10 cellular contexts compared by ENCODE assay signal in the genomic region with DNA sequence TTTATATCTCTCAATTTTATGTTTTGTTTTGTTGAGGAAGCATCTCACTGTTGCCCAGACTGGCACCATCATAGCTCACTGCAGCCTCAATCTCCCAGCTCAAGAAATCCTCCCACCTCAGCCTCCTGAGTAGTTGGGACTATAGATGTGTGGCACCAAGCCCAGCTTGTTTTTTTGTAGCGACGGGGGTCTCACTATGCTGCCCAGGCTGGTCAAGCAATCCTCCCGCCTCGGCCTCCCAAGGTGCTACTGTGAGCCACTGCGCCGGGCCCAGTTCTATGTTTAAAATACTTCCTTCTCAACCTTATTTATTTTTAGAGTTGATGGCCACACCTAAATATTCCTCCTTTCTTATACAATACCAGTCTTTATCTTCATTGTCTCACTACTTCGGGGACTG. TPM values are rescaled to one million over a fixed set of nuclear protein-coding genes. Genes with fewer than 3 reads are reported as not detected.
A peak's percentile ranks its signal among the peaks of the same experiment; 100 is the strongest.
DNase-seq lines count a peak whose midpoint lies in the region; ATAC-seq, FAIRE-seq and TF ChIP-seq lines count a peak whose summit lies in the region.
"Had no signal": no experiment of that assay in that cellular context is flagged by ENCODE, and none has a peak within 500 bp of the region (broad histone marks: within the 10 kb centered on the region; RNA-seq: fewer than 3 reads in every experiment).

No MANE protein-coding gene starts in this region.

- BruUV-seq in HCT116 (replicated peaks; lab: Mats Ljungman, UMichigan): no TSS peak

- H4K20me1 ChIP-seq in HCT116 (ENCODE audit: insufficient read depth): no peaks in the 10 kb centered on the region

- TF ChIP-seq POLR2A in A549 (IDR thresholded peaks at IDR 0.05; ENCODE audit: low read length): no peak
- TF ChIP-seq POLR2A in HCT116 (IDR thresholded peaks at IDR 0.05; ENCODE audit: borderline replicate concordance, extremely low read depth, insufficient read depth, insufficient read length): no peak
- no peak for TF ChIP-seq POLR2A in GM12891 (IDR thresholded peaks at IDR 0.05; ENCODE audit: low read depth, low read length)

- H3K4me3 ChIP-seq in A549: peak overlapping the region; percentile 79; the same call in 2 of the 3 replicates
- no peak overlapping the region for H3K4me3 ChIP-seq in HCT116 (replicated peaks in 1 of 2; ENCODE audit: low read depth in 1 of 2, low read length in 2 of 2)
- no peak overlapping the region for H3K4me3 ChIP-seq in heart right ventricle

- intact Hi-C loops in HCT116 (cut with micrococcal nuclease): no loop called here
- intact Hi-C loops in activated T-helper 2 cell treated with anti-CD3 and anti-CD28 coated beads, Interferon-gamma antibody, Interleukin-2, Interleukin-4, amounts not matched to agents 10 μg/mL and 5 μg/mL and 100 μg/mL, durations not matched to agents 14 hours and 24 hours and 36 hours (cut with micrococcal nuclease): no loop called here
- intact Hi-C loops in heart right ventricle (cut with DNase I): no loop called here

- H3K9me3 ChIP-seq in A549 (no peaks in the 10 kb centered on the region), HCT116 (ENCODE audit: control insufficient read depth in 1 of 2, insufficient read depth in 1 of 2, low read depth in 1 of 2, low read length in 2 of 2) (no peaks in the 10 kb centered on the region), heart right ventricle (no peaks in the 10 kb centered on the region)

- H3K36me3 Mint-ChIP-seq in activated T-helper 2 cell treated with anti-CD3 and anti-CD28 coated beads, Interferon-gamma antibody, Interleukin-2, Interleukin-4, amounts not matched to agents 10 μg/mL and 5 μg/mL and 100 μg/mL, durations not matched to agents 14 hours and 24 hours and 36 hours (ENCODE audit: low read depth): peaks cover 28% of the 10 kb centered on the region

- H3K9me3 Mint-ChIP-seq in activated T-helper 2 cell treated with anti-CD3 and anti-CD28 coated beads, Interferon-gamma antibody, Interleukin-2, Interleukin-4, amounts not matched to agents 10 μg/mL and 5 μg/mL and 100 μg/mL, durations not matched to agents 14 hours and 24 hours and 36 hours: no peaks in the 10 kb centered on the region

- H3K4me1 ChIP-seq in A549 (peaks cover 36% of the 10 kb centered on the region), HCT116 (ENCODE audit: control insufficient read depth in 1 of 2, insufficient read depth in 2 of 2, low read length in 2 of 2) (peaks cover 19 to 43% of the 10 kb centered on the region in 2 experiments), heart right ventricle (peaks cover 8 to 48% (median 39%) of the 10 kb centered on the region in 9 donors)

- TF ChIP-seq CTCF in A549 (IDR thresholded peaks at IDR 0.05): no peak
- no peak for TF ChIP-seq CTCF in HCT116 (IDR thresholded peaks at IDR 0.05 in 2 of 3, conservative IDR thresholded peaks at IDR 0.05 in 1 of 3; ENCODE audit: borderline replicate concordance in 1 of 3, insufficient read depth in 1 of 3, low read depth in 2 of 3, low read length in 2 of 3)
- TF ChIP-seq CTCF in heart right ventricle (IDR thresholded peaks at IDR 0.05): no peak

- H3K27ac ChIP-seq in A549 (peak overlapping the region in 1 of 2 experiments; percentile 95; a peak in 1 of 6 replicates), HCT116 (ENCODE audit: low read depth, low read length) (no peak overlapping the region), heart right ventricle (peak overlapping the region in 5 of 10 donors; percentile 12 to 98 (median 34))

- POLR2A ChIA-PET in A549 (lab: Yijun Ruan, JAX): interaction anchor here (1.0 to 6.7 kb wide), 4 partner anchors 10 to 55 kb away, joined by 3 to 59 read pairs (median 6); a partner anchor contains a TSS
- POLR2A ChIA-PET in HCT116 (lab: Charles Lee): interaction anchor here (4.7 kb wide), 1 partner anchor 20 kb away, joined by 45 read pairs; no protein-coding TSS in a partner anchor

- H3K4me2 ChIP-seq in A549 (peak overlapping the region; percentile 85), HCT116 (ENCODE audit: low read length) (peak overlapping the region; percentile 78; the same call in 1 of the 2 replicates)

- H3K27me3 Mint-ChIP-seq in activated T-helper 2 cell treated with anti-CD3 and anti-CD28 coated beads, Interferon-gamma antibody, Interleukin-2, Interleukin-4, amounts not matched to agents 10 μg/mL and 5 μg/mL and 100 μg/mL, durations not matched to agents 14 hours and 24 hours and 36 hours (ENCODE audit: low read depth): no peaks in the 10 kb centered on the region

- no peak overlapping the region for H2AFZ ChIP-seq in HCT116 (ENCODE audit: low read depth, low read length, poor library complexity, severe bottlenecking)

- TF ChIP-seq EP300 in A549 (IDR thresholded peaks at IDR 0.05): no peak

- H3K27me3 ChIP-seq in HCT116 (ENCODE audit: insufficient read depth, low read length) (no peaks in the 10 kb centered on the region), heart right ventricle (no peaks in the 10 kb centered on the region)

- TF ChIP-seq RAD21 in A549 (conservative IDR thresholded peaks at IDR 0.05 in 1 of 2, IDR thresholded peaks at IDR 0.05 in 1 of 2) (no peak), HCT116 (IDR thresholded peaks at IDR 0.05; ENCODE audit: low read depth) (no peak)

- H3K4me3 Mint-ChIP-seq in activated T-helper 2 cell treated with anti-CD3 and anti-CD28 coated beads, Interferon-gamma antibody, Interleukin-2, Interleukin-4, amounts not matched to agents 10 μg/mL and 5 μg/mL and 100 μg/mL, durations not matched to agents 14 hours and 24 hours and 36 hours (ENCODE audit: low read depth): peak overlapping the region; percentile 95

- H3K79me2 ChIP-seq in HCT116 (ENCODE audit: insufficient read depth, low read length): peaks cover 27% of the 10 kb centered on the region

- no peaks in the 10 kb centered on the region for H3K9me2 ChIP-seq in HCT116 (ENCODE audit: insufficient read depth)

- peaks cover 27% of the 10 kb centered on the region for H3K4me1 Mint-ChIP-seq in activated T-helper 2 cell treated with anti-CD3 and anti-CD28 coated beads, Interferon-gamma antibody, Interleukin-2, Interleukin-4, amounts not matched to agents 10 μg/mL and 5 μg/mL and 100 μg/mL, durations not matched to agents 14 hours and 24 hours and 36 hours (ENCODE audit: low read depth)

- DNase-seq in A549 (ENCODE audit: low read depth in 1 of 2, low spot score in 1 of 2) (no peak), HCT116 (ENCODE audit: low read depth, low spot score) (no peak), mesenteric fat pad (ENCODE audit: low spot score) (peak; percentile 24), NCI-H526 treated with DMSO at 0.1 percent for 48 hours (lab: John Stamatoyannopoulos, UW) (no peak), GM12891 (ENCODE audit: insufficient read length, low spot score) (no peak), heart right ventricle (no peak), NCI-H345 (lab: John Stamatoyannopoulos, UW) (no peak)
- no peak for DNase-seq in activated T-helper 2 cell treated with anti-CD3 and anti-CD28 coated beads, Interferon-gamma antibody, Interleukin-2, Interleukin-4, amounts not matched to agents 10 μg/mL and 5 μg/mL and 100 μg/mL, durations not matched to agents 14 hours and 24 hours and 36 hours (ENCODE audit: low spot score)
- DNase-seq: midbrain, NCI-H1092 had no signal

- H3K36me3 ChIP-seq in HCT116 (ENCODE audit: control insufficient read depth in 1 of 2, insufficient read depth in 2 of 2, low read length in 2 of 2): peaks cover 8 to 10% of the 10 kb centered on the region in 2 experiments
- H3K36me3 ChIP-seq in heart right ventricle: peaks cover 0 to 9% (median 5%) of the 10 kb centered on the region in 9 donors

- RAD21 ChIA-PET in HCT116 (lab: Charles Lee; ENCODE audit: low non-redundant PET in 1 of 2, low total read pairs in 2 of 2, uncharacterized antibody in 2 of 2, unreplicated experiment in 2 of 2): no interaction called here

- H3K27ac Mint-ChIP-seq in activated T-helper 2 cell treated with anti-CD3 and anti-CD28 coated beads, Interferon-gamma antibody, Interleukin-2, Interleukin-4, amounts not matched to agents 10 μg/mL and 5 μg/mL and 100 μg/mL, durations not matched to agents 14 hours and 24 hours and 36 hours: peak overlapping the region; percentile 34

- 94% methylated on average over 7 of the region's 7 CpGs for WGBS in A549 (ENCODE audit: missing lambda C conversion rate)
- 92 to 95% methylated on average over 7 of the region's 7 CpGs for WGBS in heart right ventricle, 2 donors

- CTCF ChIA-PET in A549 (lab: Yijun Ruan, JAX) (interaction anchor here (1.2 to 46.6 kb wide), 7 partner anchors 11 to 86 kb away, joined by 3 to 1398 read pairs (median 7); a partner anchor contains a TSS), HCT116 (lab: Charles Lee) (interaction anchor here (4.8 kb wide), 1 partner anchor 20 kb away, joined by 38 read pairs; no protein-coding TSS in a partner anchor)

- ATAC-seq in A549 (no peak), HCT116 (no peak), heart right ventricle (no peak)

- no peak overlapping the region for H3K9ac ChIP-seq in HCT116 (ENCODE audit: low read length)

- FAIRE-seq in A549 (lab: Jason Lieb, UNC) (no peak), GM12891 (lab: Jason Lieb, UNC) (no peak)

RNA-seq across cellular contexts. Expression of a gene that starts 1.9 kb away (rescaled TPM):
- 241 and 283 TPM in 2 replicates for polyA plus RNA-seq in A549 (2011; rRNA removed)
- 75.7 and 97.7 TPM in 2 replicates for polyA plus RNA-seq in A549 (2012; cell fraction: cytosol; rRNA removed)
- polyA plus RNA-seq in A549 (2012; cell fraction: nucleus; rRNA removed): 151 and 159 TPM in 2 replicates
- 104 to 111 TPM (median 108 TPM) in 3 replicates for polyA plus RNA-seq in A549 (2017; fragmentation: RNase III; extraction: RNeasy Plus Mini Kit Qiagen cat#74134 plus additional on column Dnase treatment)
- 151 and 163 TPM in 2 replicates for polyA minus RNA-seq in A549 (2011; rRNA and poly(A)+ RNA removed)
- total RNA-seq in HCT116 (2021; ENCODE audit: unreplicated experiment): 135 TPM
- 157 and 172 TPM in 2 replicates for polyA plus RNA-seq in HCT116 (2012)
- 66.2 and 71.3 TPM in 2 replicates for total RNA-seq in activated T-helper 2 cell treated with anti-CD3 and anti-CD28 coated beads, Interferon-gamma antibody, Interleukin-2, Interleukin-4, amounts not matched to agents 10 μg/mL and 5 μg/mL and 100 μg/mL, durations not matched to agents 14 hours and 24 hours and 36 hours
- total RNA-seq in mesenteric fat pad: 171 TPM
- polyA plus RNA-seq in GM12891 (2012; ENCODE audit: low read depth, missing spikeins): 49.2 TPM
- 1,000 to 10,000 TPM in 1 of 10 donors, 100 to 1,000 TPM in 9; 443 to 1,033 (median 704) TPM for total RNA-seq in heart right ventricle
- 100 to 1,000 TPM; 108 to 251 TPM for polyA plus RNA-seq in heart right ventricle

RNA-seq across cellular contexts. Expression of a gene that starts 8.7 kb away (rescaled TPM):
- polyA plus RNA-seq in A549 (2011; rRNA removed) (19.1 and 19.3 TPM in 2 replicates), A549 (2017; fragmentation: RNase III; extraction: RNeasy Plus Mini Kit Qiagen cat#74134 plus additional on column Dnase treatment) (10.6 to 11.0 TPM (median 10.9 TPM) in 3 replicates), heart right ventricle (10 to 100 TPM; 17.5 to 54.1 TPM)
- 12.3 and 13.7 TPM in 2 replicates for polyA plus RNA-seq in A549 (2012; cell fraction: cytosol; rRNA removed)
- polyA plus RNA-seq in A549 (2012; cell fraction: nucleus; rRNA removed): 7.1 and 11.4 TPM in 2 replicates
- 12.7 and 13.4 TPM in 2 replicates for polyA minus RNA-seq in A549 (2011; rRNA and poly(A)+ RNA removed)
- total RNA-seq in HCT116 (2021; ENCODE audit: unreplicated experiment) (not detected), mesenteric fat pad (64.4 TPM), heart right ventricle (10 to 100 TPM; 45.3 to 67.3 (median 60.7) TPM)
- 0.14 TPM in 1 of 2 replicates, not detected in the other for polyA plus RNA-seq in HCT116 (2012)
- 5.7 and 5.9 TPM in 2 replicates for total RNA-seq in activated T-helper 2 cell treated with anti-CD3 and anti-CD28 coated beads, Interferon-gamma antibody, Interleukin-2, Interleukin-4, amounts not matched to agents 10 μg/mL and 5 μg/mL and 100 μg/mL, durations not matched to agents 14 hours and 24 hours and 36 hours
- 3.1 TPM for polyA plus RNA-seq in GM12891 (2012; ENCODE audit: low read depth, missing spikeins)

RNA-seq across cellular contexts. Expression of a gene that starts 55.0 kb away (rescaled TPM):
- 69.6 and 84.4 TPM in 2 replicates for polyA plus RNA-seq in A549 (2011; rRNA removed)
- 44.2 and 49.1 TPM in 2 replicates for polyA plus RNA-seq in A549 (2012; cell fraction: cytosol; rRNA removed)
- 9.9 and 14.7 TPM in 2 replicates for polyA plus RNA-seq in A549 (2012; cell fraction: nucleus; rRNA removed)
- polyA plus RNA-seq in A549 (2017; fragmentation: RNase III; extraction: RNeasy Plus Mini Kit Qiagen cat#74134 plus additional on column Dnase treatment): 155 to 173 TPM (median 170 TPM) in 3 replicates
- polyA minus RNA-seq in A549 (2011; rRNA and poly(A)+ RNA removed): 12.4 and 12.7 TPM in 2 replicates
- total RNA-seq in HCT116 (2021; ENCODE audit: unreplicated experiment): 136 TPM
- polyA plus RNA-seq in HCT116 (2012): 47.8 and 66.8 TPM in 2 replicates
- total RNA-seq in activated T-helper 2 cell treated with anti-CD3 and anti-CD28 coated beads, Interferon-gamma antibody, Interleukin-2, Interleukin-4, amounts not matched to agents 10 μg/mL and 5 μg/mL and 100 μg/mL, durations not matched to agents 14 hours and 24 hours and 36 hours: 64.5 TPM in 2 replicates
- 34.0 TPM for total RNA-seq in mesenteric fat pad
- polyA plus RNA-seq in GM12891 (2012; ENCODE audit: low read depth, missing spikeins): 57.5 TPM
- total RNA-seq in heart right ventricle: 10 to 100 TPM; 30.3 to 40.8 (median 35.9) TPM
- polyA plus RNA-seq in heart right ventricle: 10 to 100 TPM; 19.8 to 38.8 TPM
